In genomic region chr12:47715393-47715876, GRCh38 we compare ENCODE assay signal across 1 cellular context.
TF ChIP-seq lines count a peak whose summit lies in the region.

No MANE protein-coding gene starts in this region.

TF ChIP-seq in GM23338, 12 proteins besides CTCF, POLR2A, EP300 and RAD21 (continued from another document):
- TF ChIP-seq ZNF462 (CRISPR knock-in tag; IDR thresholded peaks at IDR 0.05) (no peak), CREB1 (CRISPR knock-in tag; IDR thresholded peaks at IDR 0.05; ENCODE audit: low read depth) (no peak), STAT1 (IDR thresholded peaks at IDR 0.05; ENCODE audit: unreplicated experiment) (no peak), NANOG (IDR thresholded peaks at IDR 0.05; ENCODE audit: borderline replicate concordance) (no peak), ZNF114 (CRISPR knock-in tag; IDR thresholded peaks at IDR 0.05) (no peak), ZNF331 (CRISPR knock-in tag; IDR thresholded peaks at IDR 0.05; ENCODE audit: low read depth) (no peak), ETS1 (IDR thresholded peaks at IDR 0.05) (no peak)
